Comparison of ENCODE assay signal across 8 cellular contexts in the genomic region with DNA sequence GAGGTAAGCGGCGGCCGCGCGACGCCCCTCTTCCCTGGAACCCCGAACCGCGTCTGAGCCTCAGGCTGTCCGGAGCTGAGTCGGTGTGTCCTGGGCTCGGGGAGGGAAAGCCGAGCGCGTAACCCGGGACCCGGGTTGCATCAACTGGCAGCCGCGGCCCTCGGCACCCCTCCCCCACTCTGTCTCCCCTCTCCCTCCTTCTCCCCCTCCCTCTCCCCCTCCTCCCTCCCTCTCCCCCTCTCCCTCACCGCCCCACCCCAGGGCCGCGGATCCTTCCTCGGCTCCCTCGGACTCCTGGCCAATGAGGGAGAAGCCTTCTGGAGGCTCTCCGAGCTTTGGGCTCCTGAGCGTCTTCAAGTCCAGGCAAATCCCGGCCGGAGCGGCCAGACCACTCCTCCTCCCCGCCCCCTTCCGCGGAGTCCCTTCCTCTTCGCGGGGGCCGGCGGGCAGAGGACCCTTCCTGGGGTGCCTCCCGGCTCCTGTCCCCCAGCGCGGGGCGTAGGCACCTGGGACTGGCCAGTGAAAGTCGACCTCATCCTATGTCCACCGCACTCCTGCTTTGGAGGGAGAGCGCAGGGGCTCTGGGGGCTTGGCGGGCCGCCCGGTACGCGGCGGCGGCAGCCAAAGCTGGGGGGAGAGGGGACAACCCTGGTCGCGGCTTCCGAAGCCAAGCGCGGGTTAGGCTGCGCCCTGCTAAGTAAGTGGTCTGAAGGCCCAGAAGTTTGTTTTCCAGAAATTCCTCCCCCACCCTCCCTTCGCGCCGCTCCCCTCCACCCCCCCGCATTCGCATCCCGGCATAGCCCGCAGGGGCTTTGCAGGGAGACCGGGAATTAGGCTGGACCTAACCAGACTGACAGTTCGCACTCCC. TPM values are rescaled to one million over a fixed set of nuclear protein-coding genes. Genes with fewer than 3 reads are reported as not detected.
DNase-seq lines count a peak whose midpoint lies in the region; ATAC-seq and TF ChIP-seq lines count a peak whose summit lies in the region.

No MANE protein-coding gene starts in this region.

- H2AFZ ChIP-seq in neuron (ENCODE audit: low read depth, low read length), result peak overlapping the region; percentile 66

- H3K36me3 ChIP-seq in neuron (ENCODE audit: insufficient read depth, low read length), result peaks cover 2% of the 10 kb centered on the region

- H3K27me3 ChIP-seq in neuron (ENCODE audit: insufficient read depth, low read length), result no peaks in the 10 kb centered on the region

- DNase-seq in AG09319 (ENCODE audit: extremely low read depth, low read depth), result peak; percentile 72
- peak; percentile 81 for DNase-seq in NCI-H69 (lab: John Stamatoyannopoulos, UW)
- DNase-seq in activated naive CD4-positive, alpha-beta T cell treated with anti-CD3 and anti-CD28 coated beads, Interleukin-2, amount 50 U/mL, for 72 hours (ENCODE audit: low spot score in 2 of 2), result peak; percentile 39 to 65
- DNase-seq in glomerular visceral epithelial cell (ENCODE audit: extremely low spot score), result peak; percentile 83
- no peak for DNase-seq in middle frontal gyrus (ENCODE audit: extremely low spot score, low spot score)

- peak; percentile 10 for ATAC-seq in GM21717 (IDR thresholded peaks at IDR 0.05; ENCODE audit: unreplicated experiment)
- no peak for ATAC-seq in activated naive CD4-positive, alpha-beta T cell treated with anti-CD3 and anti-CD28 coated beads, Interleukin-2, amount 50 U/mL, for 72 hours
- ATAC-seq in HG02884 (IDR thresholded peaks at IDR 0.05; ENCODE audit: unreplicated experiment), result no peak

- peak overlapping the region; percentile 64 for H3K4me3 ChIP-seq in neuron (ENCODE audit: low read length)

- peaks cover 8 to 15% of the 10 kb centered on the region in 2 donors for H3K36me3 Mint-ChIP-seq in activated naive CD4-positive, alpha-beta T cell treated with anti-CD3 and anti-CD28 coated beads, Interleukin-2, amount 50 U/mL, for 72 hours

- peaks cover 13% of the 10 kb centered on the region for H3K4me1 ChIP-seq in neuron (ENCODE audit: insufficient read depth, low read length)

- no peaks in the 10 kb centered on the region for H3K9me3 ChIP-seq in neuron (ENCODE audit: low read length)

- no peak for TF ChIP-seq CTCF in AG09319 (IDR thresholded peaks at IDR 0.05; ENCODE audit: low read depth, low read length)

- peak overlapping the region in 1 of 2 donors; percentile 99 for H3K27ac Mint-ChIP-seq in activated naive CD4-positive, alpha-beta T cell treated with anti-CD3 and anti-CD28 coated beads, Interleukin-2, amount 50 U/mL, for 72 hours

- peaks cover 3 to 4% of the 10 kb centered on the region in 2 donors for H3K9me3 Mint-ChIP-seq in activated naive CD4-positive, alpha-beta T cell treated with anti-CD3 and anti-CD28 coated beads, Interleukin-2, amount 50 U/mL, for 72 hours

RNA-seq across cellular contexts. Expression of gene SESN2, which starts 0.9 kb away (rescaled TPM):
- 10 to 100 TPM; 16.7 to 38.7 TPM for total RNA-seq in activated naive CD4-positive, alpha-beta T cell treated with anti-CD3 and anti-CD28 coated beads, Interleukin-2, amount 50 U/mL, for 72 hours

RNA-seq across cellular contexts. Expression of gene ATP5IF1, which starts 24.2 kb away (rescaled TPM):
- total RNA-seq in activated naive CD4-positive, alpha-beta T cell treated with anti-CD3 and anti-CD28 coated beads, Interleukin-2, amount 50 U/mL, for 72 hours, result 100 to 1,000 TPM; 125 to 195 TPM

RNA-seq across cellular contexts. Expression of gene DNAJC8, which starts 27.3 kb away (rescaled TPM):
- 100 to 1,000 TPM in 1 of 2 donors, 10 to 100 TPM in 1; 95.4 to 103 TPM for total RNA-seq in activated naive CD4-positive, alpha-beta T cell treated with anti-CD3 and anti-CD28 coated beads, Interleukin-2, amount 50 U/mL, for 72 hours
